In the genomic region with DNA sequence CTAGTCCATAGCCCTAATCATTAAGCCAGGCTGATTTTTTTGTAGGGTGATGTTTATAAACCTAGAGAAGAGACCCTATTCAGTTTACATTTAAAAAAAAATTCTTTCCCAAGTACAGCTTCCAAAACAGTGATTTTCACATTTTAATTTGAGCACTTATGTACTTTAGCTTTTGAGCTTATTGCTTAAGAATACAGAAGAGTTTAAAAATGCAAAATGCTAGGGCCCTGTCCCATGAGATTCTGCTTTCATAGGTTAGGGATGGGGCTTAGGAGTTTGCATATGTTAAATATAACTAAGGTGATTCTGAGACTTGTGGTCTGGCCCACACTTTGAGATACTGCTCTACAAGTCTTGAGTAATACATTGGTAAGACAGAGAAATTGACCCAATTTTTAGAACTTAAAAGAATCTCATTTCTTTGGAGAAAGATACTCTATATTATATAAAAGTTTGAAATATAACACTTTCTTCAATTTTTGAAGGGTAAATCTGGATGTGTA, we compare ENCODE assay signal across 28 cellular contexts.
"Had no signal": no experiment of that assay in that cellular context is flagged by ENCODE, and none has a peak within 500 bp of the region (broad histone marks: within the 10 kb centered on the region; RNA-seq: fewer than 3 reads in every experiment).

No MANE protein-coding gene starts in this region.

- H3K36me3 Mint-ChIP-seq: activated naive CD8-positive, alpha-beta T cell had no signal

- H3K9me3 Mint-ChIP-seq: activated CD4-positive, alpha-beta T cell treated with anti-CD3 and anti-CD28 coated beads, Interleukin-2, amount 10 ng/mL, durations not matched to agents 7 days and 5 days; activated CD8-positive, alpha-beta T cell treated with anti-CD3 and anti-CD28 coated beads for 36 hours; activated naive CD8-positive, alpha-beta T cell treated with anti-CD3 and anti-CD28 coated beads, Interleukin-2, amount 50 U/mL, for 24 hours; activated T-cell treated with anti-CD3 and anti-CD28 coated beads, Interleukin-2, amount 50 U/mL, for 4 hours; activated T-helper 17 cell treated with anti-CD3 and anti-CD28 coated beads, Interleukin-2, amount 50 U/mL, for 72 hours had no signal

- H3K27ac ChIP-seq: adrenal gland, body of pancreas, gastrocnemius medialis, heart left ventricle had no signal

- H3K27me3 Mint-ChIP-seq: activated CD4-positive, alpha-beta T cell treated with anti-CD3 and anti-CD28 coated beads, Interleukin-2, amount 10 ng/mL, durations not matched to agents 7 days and 5 days; activated T-helper 17 cell treated with anti-CD3 and anti-CD28 coated beads, Interleukin-2, amount 50 U/mL, for 72 hours had no signal

- H3K4me1 ChIP-seq: adrenal gland, body of pancreas, gastrocnemius medialis, heart left ventricle had no signal

- ATAC-seq: activated CD8-positive, alpha-beta T cell treated with anti-CD3 and anti-CD28 coated beads for 36 hours; activated naive CD8-positive, alpha-beta T cell treated with anti-CD3 and anti-CD28 coated beads, Interleukin-2, amount 50 U/mL, for 24 hours; activated T-cell treated with anti-CD3 and anti-CD28 coated beads, Interleukin-2, amount 50 U/mL, for 4 hours; activated T-helper 17 cell treated with anti-CD3 and anti-CD28 coated beads, Interleukin-2, amount 50 U/mL, for 72 hours; body of pancreas; esophagus mucosa; gastrocnemius medialis; heart left ventricle had no signal

- H3K27ac Mint-ChIP-seq: activated CD4-positive, alpha-beta T cell treated with anti-CD3 and anti-CD28 coated beads, Interleukin-2, amount 10 ng/mL, durations not matched to agents 7 days and 5 days; activated CD8-positive, alpha-beta T cell treated with anti-CD3 and anti-CD28 coated beads for 36 hours; activated naive CD8-positive, alpha-beta T cell; activated naive CD8-positive, alpha-beta T cell treated with anti-CD3 and anti-CD28 coated beads, Interleukin-2, amount 50 U/mL, for 24 hours; activated T-helper 17 cell treated with anti-CD3 and anti-CD28 coated beads, Interleukin-2, amount 50 U/mL, for 72 hours had no signal

- DNase-seq: activated CD4-positive, alpha-beta T cell treated with anti-CD3 and anti-CD28 coated beads for 1 hour; activated CD4-positive, alpha-beta T cell treated with anti-CD3 and anti-CD28 coated beads for 4 hours; activated CD4-positive, alpha-beta T cell treated with anti-CD3 and anti-CD28 coated beads, Interleukin-2, amount 10 ng/mL, durations not matched to agents 7 days and 5 days; activated CD4-positive, alpha-beta T cell treated with anti-CD3 and anti-CD28 coated beads, Interleukin-2, amount 50 U/mL, for 48 hours; activated CD8-positive, alpha-beta memory T cell treated with anti-CD3 and anti-CD28 coated beads for 24 hours; activated CD8-positive, alpha-beta T cell treated with anti-CD3 and anti-CD28 coated beads for 36 hours; activated effector memory CD4-positive, alpha-beta T cell treated with Interleukin-2 at 50 U/mL for 16 hours; activated gamma-delta T cell treated with Interleukin-2 at 50 U/mL for 16 hours; activated naive CD4-positive, alpha-beta T cell treated with anti-CD3 and anti-CD28 coated beads, Interleukin-2, amount 50 U/mL, for 16 hours; activated naive CD4-positive, alpha-beta T cell treated with Interleukin-2 at 50 U/mL for 16 hours; activated naive CD8-positive, alpha-beta T cell treated with anti-CD3 and anti-CD28 coated beads, Interleukin-2, amount 50 U/mL, for 24 hours; activated T-cell treated with anti-CD3 and anti-CD28 coated beads, Interleukin-2, amount 50 U/mL, for 4 hours; adrenal gland; amygdala; aorta; body of pancreas; caudate nucleus; cortex of kidney; dermis blood vessel endothelial cell; effector CD8-positive, alpha-beta T cell; foreskin fibroblast; gastrocnemius medialis; glutamatergic neuron; heart left ventricle; T-helper 2 cell had no signal

- H3K4me1 Mint-ChIP-seq: activated CD4-positive, alpha-beta T cell treated with anti-CD3 and anti-CD28 coated beads, Interleukin-2, amount 10 ng/mL, durations not matched to agents 7 days and 5 days; activated naive CD8-positive, alpha-beta T cell treated with anti-CD3 and anti-CD28 coated beads, Interleukin-2, amount 50 U/mL, for 24 hours; activated T-helper 17 cell treated with anti-CD3 and anti-CD28 coated beads, Interleukin-2, amount 50 U/mL, for 72 hours had no signal

- H3K9me3 ChIP-seq: adrenal gland, body of pancreas, gastrocnemius medialis, heart left ventricle had no signal

- H3K4me3 Mint-ChIP-seq: activated CD4-positive, alpha-beta T cell treated with anti-CD3 and anti-CD28 coated beads, Interleukin-2, amount 10 ng/mL, durations not matched to agents 7 days and 5 days; activated CD8-positive, alpha-beta T cell treated with anti-CD3 and anti-CD28 coated beads for 36 hours; activated naive CD8-positive, alpha-beta T cell; activated naive CD8-positive, alpha-beta T cell treated with anti-CD3 and anti-CD28 coated beads, Interleukin-2, amount 50 U/mL, for 24 hours; activated T-cell treated with anti-CD3 and anti-CD28 coated beads, Interleukin-2, amount 50 U/mL, for 4 hours; activated T-helper 17 cell treated with anti-CD3 and anti-CD28 coated beads, Interleukin-2, amount 50 U/mL, for 72 hours had no signal

- H3K36me3 ChIP-seq: adrenal gland, gastrocnemius medialis, heart left ventricle had no signal

- H3K4me3 ChIP-seq: adrenal gland, body of pancreas, gastrocnemius medialis, heart left ventricle had no signal

- H3K27me3 ChIP-seq: adrenal gland, body of pancreas, gastrocnemius medialis had no signal
